ENCODE assay signal across 9 cellular contexts in genomic region chr2:45013229-45014015, GRCh38. TPM values are rescaled to one million over a fixed set of nuclear protein-coding genes. Genes with fewer than 3 reads are reported as not detected.
A peak's percentile ranks its signal among the peaks of the same experiment; 100 is the strongest.
DNase-seq lines count a peak whose midpoint lies in the region; ATAC-seq and TF ChIP-seq lines count a peak whose summit lies in the region.
"Had no signal": no experiment of that assay in that cellular context is flagged by ENCODE, and none has a peak within 500 bp of the region (broad histone marks: within the 10 kb centered on the region; RNA-seq: fewer than 3 reads in every experiment).

No MANE protein-coding gene starts in this region.

- H2BK20ac ChIP-seq in IMR-90 (ENCODE audit: low read depth, low read length): no peak overlapping the region

- H3K14ac ChIP-seq in IMR-90 (replicated peaks; ENCODE audit: low read depth, low read length): no peak overlapping the region
- H3K14ac ChIP-seq in neuronal stem cell (ENCODE audit: low read length): no peak overlapping the region

- H3K9ac ChIP-seq in IMR-90 (ENCODE audit: low read depth, low read length): no peak overlapping the region
- peak overlapping the region; percentile 82 for H3K9ac ChIP-seq in neuronal stem cell (ENCODE audit: low read depth, low read length, poor library complexity)

- dilution Hi-C loops in IMR-90 (cut with HindIII; ENCODE audit: low sequenced_read_pairs, unreplicated experiment): no loop called here

- H3K23ac ChIP-seq in IMR-90 (ENCODE audit: low read depth, low read length) (no peak overlapping the region), neuronal stem cell (ENCODE audit: low read depth, low read length, poor library complexity) (peak overlapping the region; percentile 67)

- no peak overlapping the region for H4K5ac ChIP-seq in IMR-90 (ENCODE audit: low read depth, low read length)

- H3K9me1 ChIP-seq in IMR-90 (ENCODE audit: insufficient read depth, low read length): no peaks in the 10 kb centered on the region

- H2BK120ac ChIP-seq in IMR-90 (ENCODE audit: low read depth, low read length) (no peak overlapping the region), neuronal stem cell (ENCODE audit: low read depth, low read length) (peak overlapping the region; percentile 61)

- no peaks in the 10 kb centered on the region for H4K20me1 ChIP-seq in IMR-90 (ENCODE audit: insufficient read depth, low read length)

- no peak overlapping the region for H4K91ac ChIP-seq in IMR-90 (ENCODE audit: insufficient read depth, low read depth, low read length)
- H4K91ac ChIP-seq in neuronal stem cell (ENCODE audit: low read depth, low read length, poor library complexity): peak overlapping the region; percentile 6

- H3K4me3 ChIP-seq in ACC112 (ENCODE audit: low read depth, low read length): peak overlapping the region; percentile 73
- H3K4me3 ChIP-seq in IMR-90 (ENCODE audit: insufficient read depth, low read depth, low read length): no peak overlapping the region
- peak overlapping the region; percentile 39 for H3K4me3 ChIP-seq in epithelial cell of proximal tubule (ENCODE audit: low read depth, low read length)
- H3K4me3 ChIP-seq in neuronal stem cell (ENCODE audit: low read length in 2 of 2): peak overlapping the region in 1 of 2 donors; percentile 74

- CTCF ChIA-PET in IMR-90 (lab: Yijun Ruan, JAX): no interaction called here

- H4K8ac ChIP-seq in IMR-90 (ENCODE audit: low read depth in 2 of 2, low read length in 2 of 2) (no peak overlapping the region), neuronal stem cell (ENCODE audit: low read depth, low read length) (no peak overlapping the region)

- BruUV-seq in IMR-90 (replicated peaks; lab: Mats Ljungman, UMichigan): no TSS peak

- H3K4ac ChIP-seq in IMR-90 (ENCODE audit: low read depth, low read length): no peak overlapping the region
- no peak overlapping the region for H3K4ac ChIP-seq in neuronal stem cell (ENCODE audit: low read length)

- H3K9me3 ChIP-seq in IMR-90 (ENCODE audit: control insufficient read depth, insufficient read depth, low read length) (peaks cover 13% of the 10 kb centered on the region), neuronal stem cell (replicated peaks in 1 of 2; ENCODE audit: control insufficient read depth in 2 of 2, insufficient read depth in 1 of 2, low read depth in 1 of 2, low read length in 2 of 2) (peaks cover 0 to under 1% of the 10 kb centered on the region in 2 donors)

- no peak overlapping the region for H3K56ac ChIP-seq in IMR-90 (ENCODE audit: extremely low read depth, insufficient read depth, low read length)

- H2AFZ ChIP-seq in ACC112 (ENCODE audit: low read length, unreplicated experiment) (peak overlapping the region; percentile 67), IMR-90 (replicated peaks; ENCODE audit: low read length, poor library complexity) (peak overlapping the region; percentile 52), neuronal stem cell (ENCODE audit: low read length) (peak overlapping the region; percentile 85)

- H2BK5ac ChIP-seq in IMR-90 (ENCODE audit: low read depth, low read length, poor library complexity, severe bottlenecking) (no peak overlapping the region), neuronal stem cell (ENCODE audit: low read length) (peak overlapping the region; percentile 20)

- no peaks in the 10 kb centered on the region for H3K36me3 ChIP-seq in ACC112 (ENCODE audit: insufficient read depth, low read length)
- H3K36me3 ChIP-seq in IMR-90 (ENCODE audit: control insufficient read depth, insufficient read depth, low read length): no peaks in the 10 kb centered on the region
- H3K36me3 ChIP-seq in neuronal stem cell (replicated peaks in 1 of 2; ENCODE audit: control insufficient read depth in 2 of 2, insufficient read depth in 2 of 2, low read length in 2 of 2): no peaks in the 10 kb centered on the region

- H3K27me3 ChIP-seq in ACC112 (ENCODE audit: insufficient read depth, low read length): no peaks in the 10 kb centered on the region
- H3K27me3 ChIP-seq in IMR-90 (ENCODE audit: control insufficient read depth, insufficient read depth, low read length): peaks cover 92% of the 10 kb centered on the region
- peaks cover 39 to 94% (median 48%) of the 10 kb centered on the region in 3 experiments for H3K27me3 ChIP-seq in neuronal stem cell (ENCODE audit: control insufficient read depth in 3 of 3, insufficient read depth in 3 of 3, low read depth in 1 of 3, low read length in 3 of 3)

- H3K27ac ChIP-seq in ACC112 (ENCODE audit: low read depth, low read length) (peak overlapping the region; percentile 44; the same call in 1 of the 2 replicates), IMR-90 (ENCODE audit: insufficient read depth, low read length) (no peak overlapping the region), neuronal stem cell (replicated peaks; ENCODE audit: low read length) (no peak overlapping the region), substantia nigra (ENCODE audit: low read depth, low read length, poor library complexity, severe bottlenecking) (no peak overlapping the region)

- H3K4me2 ChIP-seq in IMR-90 (ENCODE audit: low read depth, low read length): no peak overlapping the region
- H3K4me2 ChIP-seq in neuronal stem cell (ENCODE audit: insufficient read depth, low read length, poor library complexity, severe bottlenecking): peak overlapping the region; percentile 92

- H2AK5ac ChIP-seq in IMR-90 (ENCODE audit: low read depth, low read length): no peak overlapping the region
- peak overlapping the region; percentile 70 for H2AK5ac ChIP-seq in neuronal stem cell (ENCODE audit: low read depth, low read length)

- no peak for ATAC-seq in IMR-90 (ENCODE audit: low read depth)

- DNase-seq in IMR-90 (no peak), epithelial cell of proximal tubule (ENCODE audit: low read depth) (no peak), neuronal stem cell (ENCODE audit: low spot score) (no peak), glomerular visceral epithelial cell (ENCODE audit: extremely low spot score) (no peak), NCI-H748 (lab: John Stamatoyannopoulos, UW; ENCODE audit: unreplicated experiment) (no peak), substantia nigra (lab: John Stamatoyannopoulos, UW) (no peak), ACHN (no peak)

- peak overlapping the region; percentile 30 for H2BK12ac ChIP-seq in neuronal stem cell (ENCODE audit: low read length)

- no peak for TF ChIP-seq POLR2A in IMR-90 (IDR thresholded peaks at IDR 0.05; ENCODE audit: low read depth, low read length)

- TF ChIP-seq RAD21 in IMR-90 (IDR thresholded peaks at IDR 0.05; ENCODE audit: low read length): no peak

- H3K4me1 ChIP-seq in ACC112 (ENCODE audit: control insufficient read depth, insufficient read depth, low read length, unreplicated experiment) (peaks cover 26% of the 10 kb centered on the region), IMR-90 (ENCODE audit: control insufficient read depth, insufficient read depth, low read length) (peaks cover 6% of the 10 kb centered on the region; the same call in 1 of the 2 replicates), neuronal stem cell (ENCODE audit: control insufficient read depth in 2 of 2, insufficient read depth in 1 of 2, low read depth in 1 of 2, low read length in 2 of 2) (peaks cover 12 to 28% of the 10 kb centered on the region in 2 donors)

- H3K18ac ChIP-seq in IMR-90 (ENCODE audit: low read depth, low read length) (no peak overlapping the region), neuronal stem cell (ENCODE audit: low read length) (peak overlapping the region; percentile 93)

- POLR2A ChIA-PET in IMR-90 (lab: Charles Lee; ENCODE audit: unreplicated experiment): no interaction called here

- H2BK15ac ChIP-seq in IMR-90 (ENCODE audit: low read depth, low read length) (no peak overlapping the region), neuronal stem cell (ENCODE audit: low read length) (peak overlapping the region; percentile 69)

- in situ Hi-C loops in IMR-90 (cut with MboI; ENCODE audit: low sequenced_read_pairs): no loop called here
- in situ Hi-C loops in ACHN (cut with HindIII; ENCODE audit: low pct_ligation_motif_present, low pct_unique_long_range_greater_than_20kb, low sequenced_read_pairs): no loop called here

- H3K79me1 ChIP-seq in IMR-90 (ENCODE audit: low read depth in 1 of 2, low read length in 2 of 2) (no peaks in the 10 kb centered on the region), neuronal stem cell (ENCODE audit: low read depth, low read length) (no peaks in the 10 kb centered on the region)

- TF ChIP-seq CTCF in IMR-90 (conservative IDR thresholded peaks at IDR 0.05; ENCODE audit: low read depth, low read length) (no peak), epithelial cell of proximal tubule (conservative IDR thresholded peaks at IDR 0.05; ENCODE audit: low read depth, low read length) (no peak)

- no peak overlapping the region for H2AK9ac ChIP-seq in IMR-90 (replicated peaks; ENCODE audit: low read depth, low read length, poor library complexity)

- 2% methylated on average over 34 of the region's 83 CpGs; no CpG with 5 or more reads in 1 of the 2 experiments for WGBS in IMR-90 (ENCODE audit: extremely low coverage in 2 of 2, insufficient read length in 1 of 2), 2 experiments
- WGBS in neuronal stem cell (ENCODE audit: extremely low coverage in 2 of 2, insufficient read length in 2 of 2, insufficient replicate concordance in 1 of 2), 2 donors: no CpG with 5 or more reads among the region's 83 CpGs

- intact Hi-C loops in IMR-90 (cut with micrococcal nuclease): no loop called here

- peaks cover 15% of the 10 kb centered on the region for H3K79me2 ChIP-seq in ACC112 (ENCODE audit: control insufficient read depth, insufficient read depth, low read length, unreplicated experiment)

TF ChIP-seq in IMR-90, 13 proteins besides CTCF, POLR2A, EP300 and RAD21 (continues in another document):
- TF ChIP-seq RCOR1 (IDR thresholded peaks at IDR 0.05; ENCODE audit: insufficient replicate concordance, low read length) (no peak), ELK1 (IDR thresholded peaks at IDR 0.05; ENCODE audit: borderline replicate concordance, low read depth, low read length) (no peak), MAFK (IDR thresholded peaks at IDR 0.05; ENCODE audit: low read depth, low read length) (no peak)

RNA-seq across cellular contexts. Expression of gene SIX2, which starts 4.2 kb away (rescaled TPM):
- total RNA-seq in IMR-90 (2012; rRNA removed) (not detected in 2 replicates), epithelial cell of proximal tubule (0.06 and 3.1 TPM in 2 replicates)
- polyA plus RNA-seq in IMR-90 (2012; rRNA removed): not detected in 2 replicates
- polyA plus RNA-seq in IMR-90 (2012; cell fraction: cytosol; rRNA removed): not detected in 2 replicates
- not detected in 2 replicates for polyA plus RNA-seq in IMR-90 (2012; cell fraction: nucleus; rRNA removed; ENCODE audit: low replicate concordance)
- 0.15 TPM for polyA plus RNA-seq in neuronal stem cell (2013, experiment 1 of 2)
- 0.22 TPM for polyA plus RNA-seq in neuronal stem cell (2013, experiment 2 of 2)
- total RNA-seq: CD4-positive, alpha-beta memory T cell had no signal
- polyA plus RNA-seq: CD4-positive, alpha-beta memory T cell had no signal
